Comparison of ENCODE assay signal across 8 cellular contexts in the genomic region with DNA sequence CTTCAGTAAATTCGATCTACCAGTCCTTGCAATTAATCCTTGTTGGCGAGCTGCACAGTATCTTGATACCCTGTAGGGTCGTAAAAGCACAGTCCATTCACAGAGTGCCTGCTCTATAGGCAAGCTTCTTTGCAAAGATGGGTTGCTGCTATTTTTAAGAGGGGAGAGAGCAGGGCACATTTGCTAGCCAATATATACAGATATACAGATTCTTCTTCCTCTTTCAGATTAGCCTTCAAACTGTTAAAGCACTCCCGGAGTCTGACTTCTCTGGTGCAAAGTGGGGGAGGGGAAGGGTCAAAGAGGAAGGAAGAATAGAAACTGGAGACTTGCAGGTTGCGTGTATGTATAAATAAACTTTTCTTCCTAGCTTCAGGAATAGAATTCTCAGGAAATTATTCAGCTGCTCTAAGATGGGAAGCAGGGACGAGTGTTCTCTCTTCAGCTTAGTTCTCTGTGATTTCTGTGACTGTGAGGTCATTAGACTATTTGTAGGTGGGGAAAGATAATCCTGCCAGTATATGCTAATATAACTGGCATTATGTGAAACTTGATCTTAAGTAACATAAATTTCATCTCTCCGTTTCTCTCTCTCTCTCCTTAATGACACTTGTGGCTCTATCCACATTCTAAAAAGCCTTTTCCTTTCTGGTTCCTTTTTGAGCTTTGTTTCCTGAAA. TPM values are rescaled to one million over a fixed set of nuclear protein-coding genes. Genes with fewer than 3 reads are reported as not detected.
DNase-seq lines count a peak whose midpoint lies in the region; ATAC-seq, FAIRE-seq and TF ChIP-seq lines count a peak whose summit lies in the region.

TSS of gene CYSLTR1 (minus strand) at position 242 of the 679 bp plus-strand sequence. CDS start 53,865 bp downstream, outside the sequence.

- H3K9ac ChIP-seq in GM12878 (ENCODE audit: control insufficient read depth, insufficient read depth, low read length) (peak within 1 kb of the TSS; percentile 55), mesendoderm (ENCODE audit: low read length) (no peak within 1 kb of the TSS)

- H3K4me3 ChIP-seq in GM12878: peak within 1 kb of the TSS; percentile 60
- H3K4me3 ChIP-seq in upper lobe of right lung: peak within 1 kb of the TSS; percentile 46
- no peak within 1 kb of the TSS for H3K4me3 ChIP-seq in mesendoderm (ENCODE audit: low read length)

- TF ChIP-seq POLR2A in GM12878 (IDR thresholded peaks at IDR 0.05; ENCODE audit: low read depth, low read length): no peak

- H3K4me2 ChIP-seq in GM12878 (ENCODE audit: control insufficient read depth, insufficient read depth) (peak within 1 kb of the TSS; percentile 75), mesendoderm (ENCODE audit: low read length) (no peak within 1 kb of the TSS)

- H3K36me3 ChIP-seq in GM12878 (ENCODE audit: control insufficient read depth in 2 of 2, insufficient read depth in 2 of 2, low read length in 1 of 2): no peaks in the 10 kb centered on the region
- H3K36me3 ChIP-seq in upper lobe of right lung: no peaks in the 10 kb centered on the region
- H3K36me3 ChIP-seq in mesendoderm (ENCODE audit: control insufficient read depth, insufficient read depth, low read length): no peaks in the 10 kb centered on the region

- DNase-seq in AML-193 (lab: John Stamatoyannopoulos, UW) (peak; percentile 59 to 61), GM12878 (ENCODE audit: low read depth, low spot score) (no peak), upper lobe of right lung (no peak), WTC11 (ENCODE audit: low spot score) (no peak), mesendoderm (no peak)

- ATAC-seq in GM19328 (IDR thresholded peaks at IDR 0.05; ENCODE audit: unreplicated experiment): peak; percentile 48
- peak; percentile 49 for ATAC-seq in HG03460 (IDR thresholded peaks at IDR 0.05; ENCODE audit: unreplicated experiment)
- ATAC-seq in GM12878: peak; percentile 52
- ATAC-seq in upper lobe of right lung: peak; percentile 74
- ATAC-seq in HG02588 (IDR thresholded peaks at IDR 0.05; ENCODE audit: unreplicated experiment): no peak
- no peak; the same call in 1 of the 2 replicates for ATAC-seq in WTC11

- SMC1A ChIA-PET in GM12878 (lab: Charles Lee; ENCODE audit: uncharacterized antibody, unreplicated experiment): interaction anchor here (0.6 to 1.7 kb wide), 4 partner anchors 14 to 623 kb away, joined by 3 to 4 read pairs (median 4); no protein-coding TSS in a partner anchor

- CTCF ChIA-PET in GM12878 (lab: Yijun Ruan, JAX) (interaction anchor here (0.7 kb wide), 1 partner anchor 1104 kb away, joined by 3 read pairs; no protein-coding TSS in a partner anchor), WTC11 (lab: Charles Lee) (no interaction called here)

- no peak for FAIRE-seq in GM12878 (lab: Jason Lieb, UNC)

- intact Hi-C loops in GM12878 (cut with micrococcal nuclease; ENCODE audit: unreplicated experiment): loop anchor here (10.0 kb wide), 2 partner anchors 223 to 627 kb away; partner anchors contain the start of gene PGK1
- intact Hi-C loops in upper lobe of right lung (cut with DNase I): no loop called here

- 0 out of 2 replicates have a peak, but pooled peaks have one; percentile 11 for TF ChIP-seq RAD21 in GM12878 (IDR thresholded peaks at IDR 0.05; ENCODE audit: insufficient read depth, low read depth, low read length)

- no peak within 1 kb of the TSS for H3K4ac ChIP-seq in mesendoderm (ENCODE audit: low read depth, low read length)

- no peak within 1 kb of the TSS for H2AK5ac ChIP-seq in mesendoderm (ENCODE audit: low read length)

- RAD21 ChIA-PET in GM12878 (lab: Charles Lee; ENCODE audit: unreplicated experiment): no interaction called here

- H2BK5ac ChIP-seq in mesendoderm (ENCODE audit: low read length): no peak within 1 kb of the TSS

- no peak within 1 kb of the TSS for H3K56ac ChIP-seq in mesendoderm (ENCODE audit: low read length)

- no peaks in the 10 kb centered on the region for H3K79me1 ChIP-seq in mesendoderm (ENCODE audit: low read length)

- H3K9me3 ChIP-seq in GM12878 (replicated peaks; ENCODE audit: control insufficient read depth, insufficient read depth, low read length) (no peaks in the 10 kb centered on the region), upper lobe of right lung (no peaks in the 10 kb centered on the region)

- no peaks in the 10 kb centered on the region for H3K36me3 Mint-ChIP-seq in WTC11

- H3K23ac ChIP-seq in mesendoderm (ENCODE audit: low read length): no peak within 1 kb of the TSS

- BruUV-seq in GM12878 (replicated peaks; lab: Mats Ljungman, UMichigan): no TSS peak

- in situ Hi-C loops in GM12878 (cut with MboI): no loop called here

- no peak within 1 kb of the TSS for H3K4me3 Mint-ChIP-seq in WTC11

- H3K4me1 ChIP-seq in GM12878 (ENCODE audit: control insufficient read depth, insufficient read depth, low read length) (peaks cover 20% of the 10 kb centered on the region), upper lobe of right lung (no peaks in the 10 kb centered on the region), mesendoderm (ENCODE audit: control insufficient read depth, low read depth, low read length) (no peaks in the 10 kb centered on the region)

- TF ChIP-seq CTCF in GM12878 (IDR thresholded peaks at IDR 0.05 in 2 of 3, conservative IDR thresholded peaks at IDR 0.05 in 1 of 3; ENCODE audit: control insufficient read depth in 2 of 3, extremely low read depth in 1 of 3, insufficient read depth in 1 of 3, low read depth in 3 of 3, low read length in 3 of 3) (no peak), upper lobe of right lung (IDR thresholded peaks at IDR 0.05) (no peak), WTC11 (IDR thresholded peaks at IDR 0.05) (no peak)

- H2BK15ac ChIP-seq in mesendoderm (replicated peaks; ENCODE audit: low read depth): no peak within 1 kb of the TSS

- POLR2A ChIA-PET in GM12878 (lab: Charles Lee) (no interaction called here), WTC11 (lab: Charles Lee) (no interaction called here)

- peak within 1 kb of the TSS; percentile 58 for H2AFZ ChIP-seq in GM12878 (ENCODE audit: control insufficient read depth, low read depth, low read length)

- H2BK120ac ChIP-seq in mesendoderm (ENCODE audit: low read depth, low read length): no peak within 1 kb of the TSS

- H4K5ac ChIP-seq in mesendoderm (ENCODE audit: low read length): no peak within 1 kb of the TSS

- H4K8ac ChIP-seq in mesendoderm (ENCODE audit: low read depth, low read length): no peak within 1 kb of the TSS

- no peak for TF ChIP-seq EP300 in GM12878 (IDR thresholded peaks at IDR 0.05; ENCODE audit: borderline replicate concordance in 1 of 2, control insufficient read depth in 1 of 2, low read depth in 2 of 2, low read length in 2 of 2)

- peaks cover 15% of the 10 kb centered on the region for H3K4me1 Mint-ChIP-seq in WTC11

- H3K18ac ChIP-seq in mesendoderm (ENCODE audit: low read length): no peak within 1 kb of the TSS

- H3K9me3 Mint-ChIP-seq in WTC11: no peaks in the 10 kb centered on the region

- H3K27me3 ChIP-seq in GM12878 (replicated peaks in 1 of 2; ENCODE audit: control insufficient read depth in 2 of 2, insufficient read depth in 2 of 2, low read length in 1 of 2): no peaks in the 10 kb centered on the region
- H3K27me3 ChIP-seq in upper lobe of right lung: no peaks in the 10 kb centered on the region
- no peaks in the 10 kb centered on the region for H3K27me3 ChIP-seq in mesendoderm (ENCODE audit: insufficient read depth, low read length, poor library complexity)

- no peaks in the 10 kb centered on the region for H3K27me3 Mint-ChIP-seq in WTC11 (ENCODE audit: low read depth)

- H3K27ac ChIP-seq in GM12878 (ENCODE audit: control insufficient read depth, insufficient read depth) (peak within 1 kb of the TSS; percentile 79), upper lobe of right lung (peak within 1 kb of the TSS; percentile 58), mesendoderm (ENCODE audit: low read depth, low read length) (no peak within 1 kb of the TSS)

- no peaks in the 10 kb centered on the region for H4K20me1 ChIP-seq in GM12878 (ENCODE audit: control insufficient read depth, insufficient read depth)

- H3K79me2 ChIP-seq in GM12878 (ENCODE audit: control insufficient read depth, insufficient read depth, low read length) (peaks cover 18% of the 10 kb centered on the region), mesendoderm (ENCODE audit: control insufficient read depth, insufficient read depth, low read length) (no peaks in the 10 kb centered on the region)

- 0% methylated on average over 7 of the region's 7 CpGs for WGBS in GM12878 (ENCODE audit: insufficient coverage, insufficient replicate concordance, low lambda C conversion rate, missing lambda C conversion rate)
- no CpG with 5 or more reads among the region's 7 CpGs for WGBS in mesendoderm (ENCODE audit: extremely low coverage, insufficient coverage, low lambda C conversion rate)

- no peak within 1 kb of the TSS for H3K27ac Mint-ChIP-seq in WTC11

TF ChIP-seq in GM12878, 131 proteins besides CTCF, POLR2A, EP300 and RAD21 (continues in another document):
- TF ChIP-seq CHD2 (IDR thresholded peaks at IDR 0.05; ENCODE audit: borderline replicate concordance, low read depth, low read length): 0 out of 2 replicates have a peak, but pooled peaks have one; percentile 27

TF ChIP-seq in WTC11, 78 proteins besides CTCF, POLR2A, EP300 and RAD21 (continues in another document):
- TF ChIP-seq KAT7 (CRISPR knock-in tag; IDR thresholded peaks at IDR 0.05; ENCODE audit: borderline replicate concordance): no peak

RNA-seq across cellular contexts. Expression of gene CYSLTR1, which starts in this region (rescaled TPM):
- total RNA-seq in GM12878 (2013; cell fraction: nucleolus; rRNA removed): 24.1 and 24.8 TPM in 2 replicates
- 26.7 and 30.9 TPM in 2 replicates for total RNA-seq in GM12878 (2014; rRNA removed)
- 31.9 and 32.9 TPM in 2 replicates for total RNA-seq in GM12878 (2014; rRNA removed; fragmentation: Illumina TruSeq; extraction: Trizol)
- 21.2 and 22.1 TPM in 2 replicates for total RNA-seq in GM12878 (2021)
- 7.2 TPM for polyA plus RNA-seq in GM12878 (2011; ENCODE audit: low read depth)
- 16.5 and 22.6 TPM in 2 replicates for polyA plus RNA-seq in GM12878 (2011; rRNA removed)
- polyA plus RNA-seq in GM12878 (2011; cell fraction: cytosol; rRNA removed): 6.4 and 7.0 TPM in 2 replicates
- polyA plus RNA-seq in GM12878 (2011; cell fraction: nucleus; rRNA removed): 4.8 and 4.9 TPM in 2 replicates
- polyA plus RNA-seq in GM12878 (2012): 9.0 and 9.2 TPM in 2 replicates
- 28.9 and 32.0 TPM in 2 replicates for polyA plus RNA-seq in GM12878 (2014; fragmentation: Illumina TruSeq; extraction: Trizol)
- polyA plus RNA-seq in GM12878 (2014; fragmentation: Nextera tagmentation; extraction: Ambion mirVana): 10 to 100 TPM; 27.9 to 42.0 TPM
- polyA plus RNA-seq in GM12878 (2014; rRNA removed): 10.7 and 13.7 TPM in 2 replicates
- polyA plus RNA-seq in GM12878 (2016; fragmentation: Nextera tagmentation; extraction: Ambion mirVana): 10 to 100 TPM; 18.0 to 20.5 TPM
- polyA minus RNA-seq in GM12878 (2011; rRNA and poly(A)+ RNA removed): 13.5 and 19.7 TPM in 2 replicates
- polyA minus RNA-seq in GM12878 (2011; cell fraction: cytosol; rRNA and poly(A)+ RNA removed): 3.6 and 5.0 TPM in 2 replicates
- polyA minus RNA-seq in GM12878 (2011; cell fraction: nucleus; rRNA and poly(A)+ RNA removed): 5.4 and 10.1 TPM in 2 replicates
- 8.7 TPM for total RNA-seq in upper lobe of right lung
- 0.07 TPM in 3 replicates for total RNA-seq in WTC11 (2021)
- not detected for polyA plus RNA-seq in mesendoderm (2013, experiment 1 of 2)
- polyA plus RNA-seq in mesendoderm (2013, experiment 2 of 2): not detected

Comparison
In these comparisons a context has a peak if more than half of its experiments do, and no peak if none do; other contexts are left out.
1. DNase-seq: peak in AML-193 (2 of 2); none in GM12878 (single experiment), upper lobe of right lung (single experiment), WTC11 (single experiment) and mesendoderm (single experiment).
2. ATAC-seq: peak in GM19328 (single experiment), HG03460 (single experiment), GM12878 (single experiment) and upper lobe of right lung (single experiment); none in HG02588 (single experiment) and WTC11 (single experiment).